In genomic region chr2:111050701-111051376, GRCh38 we compare ENCODE assay signal across 18 cellular contexts.
DNase-seq lines count a peak whose midpoint lies in the region; ATAC-seq, FAIRE-seq and TF ChIP-seq lines count a peak whose summit lies in the region.
"Had no signal": no experiment of that assay in that cellular context is flagged by ENCODE, and none has a peak within 500 bp of the region (broad histone marks: within the 10 kb centered on the region; RNA-seq: fewer than 3 reads in every experiment).

No MANE protein-coding gene starts in this region.

- H3K36me3 ChIP-seq in pancreas, result no peaks in the 10 kb centered on the region
- H3K36me3 ChIP-seq: spleen, thyroid gland had no signal

- intact Hi-C loops in pancreas (cut with DNase I), result no loop called here

- peak overlapping the region; percentile 51 to 79 (median 61) for H3K27ac ChIP-seq in pancreas
- H3K27ac ChIP-seq: thyroid gland had no signal

- peak overlapping the region; percentile 91 for H3K27ac Mint-ChIP-seq in activated naive CD8-positive, alpha-beta T cell treated with anti-CD3 and anti-CD28 coated beads, Interleukin-2, amount 50 U/mL, for 24 hours

- H3K4me1 Mint-ChIP-seq in activated naive CD8-positive, alpha-beta T cell treated with anti-CD3 and anti-CD28 coated beads, Interleukin-2, amount 50 U/mL, for 24 hours, result peaks cover 64% of the 10 kb centered on the region

- DNase-seq in activated CD8-positive, alpha-beta memory T cell treated with anti-CD3 and anti-CD28 coated beads for 24 hours, result peak; percentile 74
- no peak for DNase-seq in activated CD8-positive, alpha-beta memory T cell treated with anti-CD3 and anti-CD28 coated beads, Interleukin-2, amount 50 U/mL, for 4 hours
- DNase-seq in activated naive CD8-positive, alpha-beta T cell treated with anti-CD3 and anti-CD28 coated beads, Interleukin-2, amount 50 U/mL, for 24 hours, result no peak
- no peak for DNase-seq in pancreas
- DNase-seq in germinal center (ENCODE audit: low spot score), result no peak
- DNase-seq: aorta, dermis blood vessel endothelial cell, IMR-90, NCI-H1436, NCI-H526 treated with DMSO at 0.1 percent for 48 hours, nucleus accumbens, RPMI8226, spleen, T-helper 9 cell, thyroid gland had no signal

- WGBS in pancreas, 2 donors, result 77 to 80% methylated on average over 9 of the region's 9 CpGs

- H3K27me3 ChIP-seq in pancreas, result no peaks in the 10 kb centered on the region
- H3K27me3 ChIP-seq: thyroid gland had no signal

- H3K4me3 ChIP-seq in pancreas, result no peak overlapping the region
- H3K4me3 ChIP-seq: spleen, thyroid gland had no signal

- peaks cover 7% of the 10 kb centered on the region for H3K9me3 Mint-ChIP-seq in activated naive CD8-positive, alpha-beta T cell treated with anti-CD3 and anti-CD28 coated beads, Interleukin-2, amount 50 U/mL, for 24 hours

- H3K27me3 Mint-ChIP-seq in activated naive CD8-positive, alpha-beta T cell treated with anti-CD3 and anti-CD28 coated beads, Interleukin-2, amount 50 U/mL, for 24 hours, result peaks cover 35% of the 10 kb centered on the region

- no peaks in the 10 kb centered on the region for H3K9me3 ChIP-seq in pancreas
- H3K9me3 ChIP-seq: spleen, thyroid gland had no signal

- ATAC-seq in HG02798 (IDR thresholded peaks at IDR 0.05; ENCODE audit: poor library complexity, unreplicated experiment) (peak; percentile 25), pancreas (peak in 2 of 4 donors; percentile 17 to 52), HG03442 (IDR thresholded peaks at IDR 0.05; ENCODE audit: unreplicated experiment) (no peak), GM21825 (IDR thresholded peaks at IDR 0.05; ENCODE audit: unreplicated experiment) (no peak)
- peak; percentile 21 for ATAC-seq in activated naive CD8-positive, alpha-beta T cell treated with anti-CD3 and anti-CD28 coated beads, Interleukin-2, amount 50 U/mL, for 24 hours

- H3K36me3 Mint-ChIP-seq in activated naive CD8-positive, alpha-beta T cell treated with anti-CD3 and anti-CD28 coated beads, Interleukin-2, amount 50 U/mL, for 24 hours (ENCODE audit: low read depth), result peaks cover 7% of the 10 kb centered on the region

- H3K4me1 ChIP-seq in pancreas, result peaks cover 8 to 14% (median 9%) of the 10 kb centered on the region in 3 donors

- no peak for FAIRE-seq in pancreas (lab: Jason Lieb, UNC)

- TF ChIP-seq CTCF in pancreas (IDR thresholded peaks at IDR 0.05), result no peak

- peak overlapping the region; percentile 53 for H3K4me3 Mint-ChIP-seq in activated naive CD8-positive, alpha-beta T cell treated with anti-CD3 and anti-CD28 coated beads, Interleukin-2, amount 50 U/mL, for 24 hours

Comparison
In these comparisons a context has a peak if more than half of its experiments do, and no peak if none do; other contexts are left out.
1. ATAC-seq: peak in HG02798 (single experiment) and activated naive CD8-positive, alpha-beta T cell treated with anti-CD3 and anti-CD28 coated beads, Interleukin-2, amount 50 U/mL, for 24 hours (single experiment); none in HG03442 (single experiment) and GM21825 (single experiment).